In the genomic region with DNA sequence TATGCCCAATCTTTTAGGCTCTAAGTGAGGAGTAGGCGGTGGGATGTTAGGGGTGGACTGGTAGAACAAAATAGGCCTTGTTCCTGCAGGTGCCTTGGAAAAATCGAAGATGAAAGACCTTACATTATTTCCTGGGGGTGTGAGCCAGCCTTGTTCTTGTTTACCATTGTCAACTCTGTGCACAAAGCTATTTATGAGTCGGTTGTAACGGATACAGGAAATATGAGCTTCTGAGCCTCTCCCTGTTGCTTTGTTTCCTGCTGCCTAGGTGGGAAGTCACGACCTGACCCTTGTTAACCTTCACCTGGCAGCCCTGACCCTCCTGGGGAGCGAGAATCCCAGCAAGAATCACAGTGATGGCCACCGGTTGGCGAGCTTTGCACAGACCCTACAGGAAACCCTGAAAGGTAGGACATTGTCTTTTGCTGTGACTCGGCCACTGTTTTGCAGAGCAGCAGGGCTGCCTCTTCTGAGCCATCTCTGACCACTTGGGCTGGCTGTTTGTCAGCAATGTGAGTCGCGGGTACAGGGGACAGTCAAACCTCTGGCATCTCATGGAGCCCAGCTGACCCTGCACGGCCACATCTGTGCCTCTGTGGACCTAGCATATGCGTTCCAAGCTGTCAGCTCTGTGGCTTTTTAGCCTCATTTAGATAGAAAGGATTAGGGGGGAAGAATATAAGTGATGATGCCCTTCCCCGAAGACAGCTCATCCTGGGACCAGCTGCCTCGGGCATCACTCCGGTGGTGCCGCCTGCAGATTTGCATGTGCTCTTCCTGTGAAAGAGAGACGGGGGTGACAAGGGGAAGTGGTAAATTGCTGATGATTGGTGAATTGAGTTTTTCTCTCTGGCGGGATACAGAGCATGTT, we compare ENCODE assay signal across 1 cellular context.
TF ChIP-seq lines count a peak whose summit lies in the region.

No MANE protein-coding gene starts in this region.

TF ChIP-seq in H1, 55 proteins besides CTCF, POLR2A, EP300 and RAD21:
- no peak for TF ChIP-seq JUND (IDR thresholded peaks at IDR 0.05; ENCODE audit: low read length)
- no peak for TF ChIP-seq KDM1A (IDR thresholded peaks at IDR 0.05; ENCODE audit: borderline replicate concordance, low read length)
- TF ChIP-seq ATF2 (IDR thresholded peaks at IDR 0.05; ENCODE audit: low read length): no peak
- no peak for TF ChIP-seq CREB1 (IDR thresholded peaks at IDR 0.05)
- no peak for TF ChIP-seq CEBPB (IDR thresholded peaks at IDR 0.05; ENCODE audit: low read depth, low read length)
- no peak for TF ChIP-seq SRF (IDR thresholded peaks at IDR 0.05; ENCODE audit: low read depth, low read length)
- no peak for TF ChIP-seq FOSL1 (IDR thresholded peaks at IDR 0.05; ENCODE audit: insufficient read depth, low read depth, low read length)
- no peak for TF ChIP-seq EGR1 (IDR thresholded peaks at IDR 0.05; ENCODE audit: borderline replicate concordance, low read depth, low read length)
- no peak for TF ChIP-seq MAX (IDR thresholded peaks at IDR 0.05)
- TF ChIP-seq SP1 (IDR thresholded peaks at IDR 0.05; ENCODE audit: low read depth, low read length): no peak
- TF ChIP-seq POLR2AphosphoS5 (IDR thresholded peaks at IDR 0.05; ENCODE audit: low read depth, low read length): no peak
- no peak for TF ChIP-seq BACH1 (IDR thresholded peaks at IDR 0.05; ENCODE audit: low read length)
- TF ChIP-seq KDM5A (IDR thresholded peaks at IDR 0.05; ENCODE audit: low read length): no peak
- TF ChIP-seq CHD2 (IDR thresholded peaks at IDR 0.05; ENCODE audit: low read length): no peak
- no peak for TF ChIP-seq CHD1 (IDR thresholded peaks at IDR 0.05; ENCODE audit: low read depth, low read length)
